8 cellular contexts compared by ENCODE assay signal in the genomic region with DNA sequence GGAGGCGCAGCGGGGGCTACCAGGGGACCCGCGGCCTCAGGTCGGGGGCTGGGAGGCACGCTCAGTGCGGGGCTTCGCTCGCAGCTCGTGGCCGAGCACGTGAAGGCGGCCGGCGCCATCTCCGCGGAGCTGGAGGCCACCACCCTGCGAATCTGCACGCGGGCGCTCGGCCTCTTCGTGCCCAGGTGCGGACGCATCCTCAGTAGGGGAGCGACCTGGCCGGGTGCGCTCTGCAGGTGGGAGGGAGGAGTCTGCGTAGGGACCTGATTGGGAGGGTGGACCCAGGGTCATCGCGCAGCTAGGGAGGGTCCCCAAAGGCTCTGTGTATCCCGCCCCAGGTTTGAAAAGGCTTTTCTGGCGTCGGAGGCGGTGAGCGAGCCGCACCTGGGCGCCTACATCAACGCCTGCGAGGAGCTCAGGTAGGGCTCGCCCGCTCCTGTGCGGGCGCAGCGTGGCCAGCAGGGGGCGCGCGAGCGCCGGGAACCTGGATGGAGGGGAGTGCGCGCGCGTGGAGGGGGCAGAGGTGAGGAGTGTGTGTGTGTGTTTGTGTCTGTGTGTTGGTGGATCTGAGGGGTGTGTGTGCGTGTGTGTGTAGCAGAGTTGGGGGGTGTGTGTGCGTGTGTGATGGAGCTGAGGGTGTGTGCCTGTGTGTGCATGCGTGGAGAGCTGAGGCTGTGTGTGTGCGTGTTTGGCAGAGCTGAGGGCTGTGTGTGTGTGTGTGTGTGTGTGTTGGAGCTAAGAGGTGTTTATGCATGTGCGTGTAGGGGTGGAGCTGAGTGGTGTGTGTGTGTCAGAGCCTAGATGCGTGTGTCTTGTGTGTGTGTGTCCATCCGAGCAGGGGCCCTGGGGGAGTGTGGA. TPM values are rescaled to one million over a fixed set of nuclear protein-coding genes. Genes with fewer than 3 reads are reported as not detected.
A peak's percentile ranks its signal among the peaks of the same experiment; 100 is the strongest.
DNase-seq lines count a peak whose midpoint lies in the region; ATAC-seq, FAIRE-seq and TF ChIP-seq lines count a peak whose summit lies in the region.

No MANE protein-coding gene starts in this region.

- POLR2A ChIA-PET in AG04450 (lab: Yijun Ruan, JAX) = interaction anchor here (0.6 to 1.0 kb wide), 3 partner anchors 39 to 230 kb away, joined by 3 to 5 read pairs (median 5); a partner anchor contains a TSS

- peak; percentile 94 for TF ChIP-seq CTCF in AG04450 (IDR thresholded peaks at IDR 0.05; ENCODE audit: low read depth, low read length)
- peak; percentile 100 for TF ChIP-seq CTCF in bronchial epithelial cell (IDR thresholded peaks at IDR 0.05; ENCODE audit: insufficient read depth, low read length, severe bottlenecking)

- CTCF ChIA-PET in AG04450 (lab: Charles Lee) = interaction anchor here (0.6 to 5.0 kb wide), 37 partner anchors 10 to 496 kb away, joined by 3 to 68 read pairs (median 6); a partner anchor contains a TSS

- H3K4me3 ChIP-seq in AG04450 (ENCODE audit: low read depth, low read length) = no peak overlapping the region
- H3K4me3 ChIP-seq in bronchial epithelial cell (ENCODE audit: low read depth, low read length) = no peak overlapping the region

- FAIRE-seq in bronchial epithelial cell (lab: Jason Lieb, UNC) = peak; percentile 70

- H3K9me3 ChIP-seq in AG04450 (ENCODE audit: control insufficient read depth, insufficient read depth, low read length) = no peaks in the 10 kb centered on the region; the same call in 1 of the 2 replicates

- no peak overlapping the region for H3K27ac ChIP-seq in AG04450 (ENCODE audit: low read depth, low read length)

- DNase-seq in AG04450 (ENCODE audit: low read depth, low spot score) (no peak), NCI-H1092 (lab: John Stamatoyannopoulos, UW) (peak; percentile 17), bronchial epithelial cell (ENCODE audit: low read depth) (no peak), kidney tubule cell (ENCODE audit: low spot score) (peak; percentile 74)
- DNase-seq in activated CD4-positive, CD25-positive, alpha-beta regulatory T cell treated with anti-CD3 and anti-CD28 coated beads, Interleukin-2, amount 50 U/mL, for 16 hours (ENCODE audit: low read depth, low spot score) = peak; percentile 59
- DNase-seq in stimulated activated CD4-positive, alpha-beta T cell treated with anti-CD3 and anti-CD28 coated beads, TNF-alpha, amount 100 ng/mL, for 1 hour (ENCODE audit: low read depth in 3 of 3, low spot score in 1 of 3) = peak; percentile 28 to 73 (median 53)

- H3K27me3 ChIP-seq in AG04450 (ENCODE audit: control insufficient read depth, insufficient read depth, low read length) (peaks cover 32% of the 10 kb centered on the region), bronchial epithelial cell (ENCODE audit: control insufficient read depth, insufficient read depth, low read length) (peaks cover 32% of the 10 kb centered on the region)

- ATAC-seq in GM18907 (IDR thresholded peaks at IDR 0.05; ENCODE audit: unreplicated experiment) = peak; percentile 40
- ATAC-seq in GM19351 (IDR thresholded peaks at IDR 0.05; ENCODE audit: unreplicated experiment) = no peak

- H3K36me3 ChIP-seq in bronchial epithelial cell (ENCODE audit: control insufficient read depth, insufficient read depth, low read length) = no peaks in the 10 kb centered on the region

RNA-seq across cellular contexts. Expression of a gene that starts 10.4 kb away (rescaled TPM):
- not detected in 2 replicates for polyA plus RNA-seq in AG04450 (2011; rRNA removed)
- polyA minus RNA-seq in AG04450 (2011; rRNA and poly(A)+ RNA removed) = 0.37 TPM in 1 of 2 replicates, not detected in the other
- total RNA-seq in bronchial epithelial cell = 0.26 TPM in 1 of 2 replicates, not detected in the other

RNA-seq across cellular contexts. Expression of a gene that starts 18.4 kb away (rescaled TPM):
- 15.3 and 20.2 TPM in 2 replicates for polyA plus RNA-seq in AG04450 (2011; rRNA removed)
- 14.6 and 24.9 TPM in 2 replicates for polyA minus RNA-seq in AG04450 (2011; rRNA and poly(A)+ RNA removed)
- total RNA-seq in bronchial epithelial cell = 5.3 and 21.1 TPM in 2 replicates

RNA-seq across cellular contexts. Expression of a gene that starts 20.9 kb away (rescaled TPM):
- polyA plus RNA-seq in AG04450 (2011; rRNA removed) = not detected in 2 replicates
- not detected in 2 replicates for polyA minus RNA-seq in AG04450 (2011; rRNA and poly(A)+ RNA removed)
- total RNA-seq in bronchial epithelial cell = not detected in 2 replicates

RNA-seq across cellular contexts. Expression of a gene that starts 47.5 kb away (rescaled TPM):
- polyA plus RNA-seq in AG04450 (2011; rRNA removed) = 57.0 and 66.8 TPM in 2 replicates
- 109 and 133 TPM in 2 replicates for polyA minus RNA-seq in AG04450 (2011; rRNA and poly(A)+ RNA removed)
- total RNA-seq in bronchial epithelial cell = 55.0 and 85.6 TPM in 2 replicates

Comparison
In these comparisons a context has a peak if more than half of its experiments do, and no peak if none do; other contexts are left out.
1. DNase-seq: peak in NCI-H1092 (single experiment), activated CD4-positive, CD25-positive, alpha-beta regulatory T cell treated with anti-CD3 and anti-CD28 coated beads, Interleukin-2, amount 50 U/mL, for 16 hours (single experiment), kidney tubule cell (single experiment) and stimulated activated CD4-positive, alpha-beta T cell treated with anti-CD3 and anti-CD28 coated beads, TNF-alpha, amount 100 ng/mL, for 1 hour (3 of 3); none in AG04450 (single experiment) and bronchial epithelial cell (single experiment).